ENCODE assay signal across 30 cellular contexts in the genomic region with DNA sequence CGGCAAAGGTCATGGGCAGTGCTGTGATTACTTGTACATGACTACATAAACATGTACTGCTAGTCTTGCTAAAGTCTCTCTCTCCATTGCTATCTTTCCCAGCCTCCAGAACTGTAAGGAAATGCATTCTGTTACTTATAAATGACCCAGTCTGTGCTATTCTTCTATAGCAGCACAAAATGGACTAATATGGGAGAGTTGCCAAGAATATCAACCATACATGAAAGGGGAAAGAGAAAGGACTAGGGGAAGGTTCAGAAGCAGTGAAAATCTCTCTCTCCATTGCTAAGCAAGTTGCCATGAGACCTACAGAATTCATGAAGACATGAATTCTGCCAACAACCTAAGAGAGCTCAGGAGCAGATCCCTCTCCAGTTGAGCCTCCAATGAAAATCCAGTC. TPM values are rescaled to one million over a fixed set of nuclear protein-coding genes. Genes with fewer than 3 reads are reported as not detected.
"Had no signal": no experiment of that assay in that cellular context is flagged by ENCODE, and none has a peak within 500 bp of the region (broad histone marks: within the 10 kb centered on the region; RNA-seq: fewer than 3 reads in every experiment).

No MANE protein-coding gene starts in this region.

- H3K4me3 ChIP-seq: ascending aorta, cardiac muscle cell, coronary artery, esophagus muscularis mucosa, mucosa of descending colon, right atrium auricular region, smooth muscle cell, thyroid gland, upper lobe of left lung, vagina had no signal

- H3K9me3 Mint-ChIP-seq: activated naive CD4-positive, alpha-beta T cell treated with anti-CD3 and anti-CD28 coated beads for 36 hours; activated T-helper 1 cell treated with anti-CD3 and anti-CD28 coated beads, Interleukin-12 subunit alpha, Interleukin-12 subunit beta, Interleukin-2, Interleukin-4 antibody, amounts not matched to agents 30 ng/mL and 10 ng/mL and 1 ng/mL, durations not matched to agents 14 hours and 24 hours and 36 hours; brain; stimulated activated memory B cell treated with anti-CD40 and anti-IgM and Interleukin-4, amounts not matched to agents 10 μg/mL and 1 μg/mL and 100 μg/mL, for 72 hours; stimulated activated naive CD8-positive, alpha-beta T cell treated with anti-CD3 and anti-CD28 coated beads, Interleukin-15, amount 100 ng/mL, for 72 hours; T-helper 1 cell treated with Interleukin-12 subunit alpha and Interleukin-12 subunit beta and Interleukin-4 antibody, amounts not matched to agents 30 μg/mL and 1 μg/mL, for 36 hours had no signal

- H3K4me3 Mint-ChIP-seq: activated naive CD4-positive, alpha-beta T cell treated with anti-CD3 and anti-CD28 coated beads for 36 hours; activated T-helper 1 cell treated with anti-CD3 and anti-CD28 coated beads, Interleukin-12 subunit alpha, Interleukin-12 subunit beta, Interleukin-2, Interleukin-4 antibody, amounts not matched to agents 30 ng/mL and 10 ng/mL and 1 ng/mL, durations not matched to agents 14 hours and 24 hours and 36 hours; stimulated activated memory B cell treated with anti-CD40 and anti-IgM and Interleukin-4, amounts not matched to agents 10 μg/mL and 1 μg/mL and 100 μg/mL, for 72 hours; stimulated activated naive CD8-positive, alpha-beta T cell treated with anti-CD3 and anti-CD28 coated beads, Interleukin-15, amount 100 ng/mL, for 72 hours; T-helper 1 cell treated with Interleukin-12 subunit alpha and Interleukin-12 subunit beta and Interleukin-4 antibody, amounts not matched to agents 30 μg/mL and 1 μg/mL, for 36 hours had no signal

- H3K27ac ChIP-seq: ascending aorta, cardiac muscle cell, coronary artery, esophagus muscularis mucosa, parathyroid adenoma, right atrium auricular region, thyroid gland, upper lobe of left lung, vagina, VCaP had no signal

- H3K9me3 ChIP-seq: ascending aorta, esophagus muscularis mucosa, mucosa of descending colon, right atrium auricular region, thyroid gland, upper lobe of left lung, vagina had no signal

- H3K27ac Mint-ChIP-seq: activated naive CD4-positive, alpha-beta T cell treated with anti-CD3 and anti-CD28 coated beads for 36 hours; activated T-helper 1 cell treated with anti-CD3 and anti-CD28 coated beads, Interleukin-12 subunit alpha, Interleukin-12 subunit beta, Interleukin-2, Interleukin-4 antibody, amounts not matched to agents 30 ng/mL and 10 ng/mL and 1 ng/mL, durations not matched to agents 14 hours and 24 hours and 36 hours; T-helper 1 cell treated with Interleukin-12 subunit alpha and Interleukin-12 subunit beta and Interleukin-4 antibody, amounts not matched to agents 30 μg/mL and 1 μg/mL, for 36 hours had no signal

- H3K9ac ChIP-seq: parathyroid adenoma had no signal

- H3K36me3 ChIP-seq: ascending aorta, cardiac muscle cell, esophagus muscularis mucosa, right atrium auricular region, thyroid gland, upper lobe of left lung, vagina had no signal

- H3K36me3 Mint-ChIP-seq: brain; stimulated activated memory B cell treated with anti-CD40 and anti-IgM and Interleukin-4, amounts not matched to agents 10 μg/mL and 1 μg/mL and 100 μg/mL, for 72 hours had no signal

- H3K27me3 Mint-ChIP-seq: stimulated activated memory B cell treated with anti-CD40 and anti-IgM and Interleukin-4, amounts not matched to agents 10 μg/mL and 1 μg/mL and 100 μg/mL, for 72 hours; stimulated activated naive CD8-positive, alpha-beta T cell treated with anti-CD3 and anti-CD28 coated beads, Interleukin-15, amount 100 ng/mL, for 72 hours had no signal

- DNase-seq: activated CD4-positive, alpha-beta T cell treated with anti-CD3 and anti-CD28 coated beads, Interleukin-2, amount 50 U/mL, for 48 hours; activated CD8-positive, alpha-beta memory T cell treated with anti-CD3 and anti-CD28 coated beads, Interleukin-2, amount 50 U/mL, for 4 hours; activated effector memory CD4-positive, alpha-beta T cell treated with anti-CD3 and anti-CD28 coated beads, Interleukin-2, amount 50 U/mL, for 16 hours; activated naive CD4-positive, alpha-beta T cell treated with anti-CD3 and anti-CD28 coated beads for 36 hours; activated T-cell treated with anti-CD3 and anti-CD28 coated beads, Interleukin-2, amount 50 U/mL, for 1 hour; cerebellar nuclear complex; left ventricle myocardium superior; mucosa of descending colon; nucleus accumbens; stimulated activated CD4-positive, alpha-beta T cell treated with anti-CD3 and anti-CD28 coated beads, Interleukin-1b, Interleukin-23, amount 100 ng/mL, for 48 hours; stimulated activated CD4-positive, alpha-beta T cell treated with anti-CD3 and anti-CD28 coated beads, Interleukin-4, amount 100 ng/mL, for 4 hours; stimulated activated CD8-positive, alpha-beta memory T cell treated with anti-CD3 and anti-CD28 coated beads, Interleukin-4, amount 100 ng/mL, for 48 hours; stimulated activated naive CD8-positive, alpha-beta T cell treated with anti-CD3 and anti-CD28 coated beads, Interleukin-15, amount 100 ng/mL, for 72 hours; T-helper 9 cell; thyroid gland; upper lobe of left lung had no signal

- ATAC-seq: activated CD4-positive, CD25-positive, alpha-beta regulatory T cell treated with anti-CD3 and anti-CD28 coated beads, Interleukin-2, amount 50 U/mL, for 24 hours; left ventricle myocardium superior; mucosa of descending colon; stimulated activated memory B cell treated with anti-CD40 and anti-IgM and Interleukin-4, amounts not matched to agents 10 μg/mL and 1 μg/mL and 100 μg/mL, for 72 hours; stimulated activated naive CD8-positive, alpha-beta T cell treated with anti-CD3 and anti-CD28 coated beads, Interleukin-15, amount 100 ng/mL, for 72 hours had no signal

- H2AFZ ChIP-seq: parathyroid adenoma had no signal

- H3K27me3 ChIP-seq: ascending aorta, thyroid gland, vagina had no signal

- H3K4me2 ChIP-seq: smooth muscle cell had no signal

RNA-seq across cellular contexts. Expression of a gene that starts 3.5 kb away (rescaled TPM):
- total RNA-seq: cardiac muscle cell, smooth muscle cell had no signal
- polyA plus RNA-seq: cardiac muscle cell had no signal
